ENCODE assay signal across 23 cellular contexts in genomic region chr5:176734756-176735342, GRCh38.
DNase-seq lines count a peak whose midpoint lies in the region; ATAC-seq, FAIRE-seq and TF ChIP-seq lines count a peak whose summit lies in the region.
"Had no signal": no experiment of that assay in that cellular context is flagged by ENCODE, and none has a peak within 500 bp of the region (broad histone marks: within the 10 kb centered on the region; RNA-seq: fewer than 3 reads in every experiment).

No MANE protein-coding gene starts in this region.

- WGBS in sigmoid colon, 2 donors, result 92 to 93% methylated on average over 12 of the region's 12 CpGs

- H3K9me3 ChIP-seq in kidney (ENCODE audit: control insufficient read depth in 1 of 2, low read length in 2 of 2), result no peaks in the 10 kb centered on the region
- no peaks in the 10 kb centered on the region for H3K9me3 ChIP-seq in sigmoid colon
- H3K9me3 ChIP-seq: esophagus squamous epithelium, gastrocnemius medialis, right lobe of liver had no signal

- H3K9ac ChIP-seq in kidney (ENCODE audit: low read length in 2 of 2), result no peak overlapping the region
- H3K9ac ChIP-seq: KMS-11 had no signal

- H3K36me3 ChIP-seq in H7 (replicated peaks; ENCODE audit: control insufficient read depth, insufficient read depth, low read length), result no peaks in the 10 kb centered on the region
- H3K36me3 ChIP-seq in kidney (ENCODE audit: control insufficient read depth in 1 of 2, insufficient read depth in 2 of 2, low read length in 2 of 2), result no peaks in the 10 kb centered on the region
- no peaks in the 10 kb centered on the region for H3K36me3 ChIP-seq in sigmoid colon
- H3K36me3 ChIP-seq: esophagus squamous epithelium, gastrocnemius medialis, right lobe of liver had no signal

- H3K4me1 ChIP-seq in kidney (ENCODE audit: control insufficient read depth in 1 of 2, insufficient read depth in 1 of 2, low read depth in 1 of 2, low read length in 2 of 2) (no peaks in the 10 kb centered on the region), sigmoid colon (no peaks in the 10 kb centered on the region)
- H3K4me1 ChIP-seq: esophagus squamous epithelium, gastrocnemius medialis, right lobe of liver had no signal

- intact Hi-C loops in kidney (cut with DNase I) (no loop called here), sigmoid colon (cut with DNase I) (no loop called here)

- no peak for TF ChIP-seq POLR2A in sigmoid colon (IDR thresholded peaks at IDR 0.05)

- H3K4me3 ChIP-seq in H7 (ENCODE audit: insufficient read depth, low read depth, low read length) (no peak overlapping the region), kidney (ENCODE audit: low read length in 2 of 2) (no peak overlapping the region), sigmoid colon (no peak overlapping the region)
- H3K4me3 ChIP-seq: esophagus squamous epithelium, gastrocnemius medialis, right lobe of liver, SK-N-MC had no signal

- H3K27ac ChIP-seq in kidney (ENCODE audit: low read depth in 2 of 2, low read length in 2 of 2) (no peak overlapping the region), sigmoid colon (no peak overlapping the region)
- H3K27ac ChIP-seq: esophagus squamous epithelium, gastrocnemius medialis, KMS-11, right lobe of liver, SK-N-MC had no signal

- FAIRE-seq in kidney (lab: Jason Lieb, UNC), result no peak

- ATAC-seq in GM19455 (IDR thresholded peaks at IDR 0.05; ENCODE audit: unreplicated experiment), result no peak
- ATAC-seq: gastrocnemius medialis, right lobe of liver had no signal

- TF ChIP-seq EP300 in sigmoid colon (IDR thresholded peaks at IDR 0.05), result no peak

- TF ChIP-seq CTCF in kidney (IDR thresholded peaks at IDR 0.05; ENCODE audit: borderline replicate concordance, extremely low read depth, insufficient read depth) (no peak), sigmoid colon (IDR thresholded peaks at IDR 0.05) (no peak)

- H3K27me3 ChIP-seq in H7 (ENCODE audit: control insufficient read depth, insufficient read depth, low read length) (peaks cover 9% of the 10 kb centered on the region), sigmoid colon (peaks cover 0 to 64% (median 9%) of the 10 kb centered on the region in 3 donors)
- H3K27me3 ChIP-seq: right lobe of liver had no signal

- DNase-seq in H7 (peak; percentile 10), NCI-H446 treated with DMSO at 0.1 percent for 48 hours (lab: John Stamatoyannopoulos, UW) (peak; percentile 89), kidney (peak; percentile 43), sigmoid colon (peak; percentile 52), HuH-7.5 (ENCODE audit: low spot score) (no peak), GM03348 (ENCODE audit: low spot score) (no peak)
- DNase-seq: activated CD4-positive, alpha-beta T cell treated with anti-CD3 and anti-CD28 coated beads, Interleukin-2, amount 50 U/mL, for 48 hours; CD4-positive, alpha-beta memory T cell; cerebellar nuclear complex; effector memory CD8-positive, alpha-beta T cell; esophagus squamous epithelium; gastrocnemius medialis; HFFc6; hippocampal formation; mammary epithelial cell; NCI-H2171 treated with DMSO at 0.1 percent for 48 hours; NCI-H69; RPMI8226; substantia nigra had no signal

Comparison
In these comparisons a context has a peak if more than half of its experiments do, and no peak if none do; other contexts are left out.
1. DNase-seq: peak in H7 (single experiment), NCI-H446 treated with DMSO at 0.1 percent for 48 hours (single experiment), kidney (single experiment) and sigmoid colon (single experiment); none in HuH-7.5 (single experiment) and GM03348 (single experiment).